ENCODE assay signal across 23 cellular contexts in genomic region chr17:64318068-64318467, GRCh38.
"Had no signal": no experiment of that assay in that cellular context is flagged by ENCODE, and none has a peak within 500 bp of the region (broad histone marks: within the 10 kb centered on the region; RNA-seq: fewer than 3 reads in every experiment).

No MANE protein-coding gene starts in this region.

- H3K9ac ChIP-seq: neural progenitor cell, parathyroid adenoma had no signal

- H3K4me2 ChIP-seq: neural progenitor cell had no signal

- H3K36me3 ChIP-seq: gastrocnemius medialis, neural progenitor cell, prostate gland, right atrium auricular region, sigmoid colon, thoracic aorta, tibial nerve had no signal

- H2AFZ ChIP-seq: neural progenitor cell, parathyroid adenoma had no signal

- H3K79me2 ChIP-seq: parathyroid adenoma had no signal

- H3K9me3 ChIP-seq: gastrocnemius medialis, prostate gland, right atrium auricular region, sigmoid colon, thoracic aorta, upper lobe of left lung had no signal

- FAIRE-seq: endometrium, kidney, urothelium cell line had no signal

- H3K27ac ChIP-seq: gastrocnemius medialis, neural progenitor cell, parathyroid adenoma, prostate gland, thoracic aorta, tibial nerve had no signal

- H3K4me3 ChIP-seq: coronary artery, gastrocnemius medialis, neural progenitor cell, prostate gland, right atrium auricular region, sigmoid colon, thoracic aorta, tibial nerve, upper lobe of left lung had no signal

- ATAC-seq: effector memory CD8-positive, alpha-beta T cell; gastrocnemius medialis; left lobe of liver; naive thymus-derived CD4-positive, alpha-beta T cell; stimulated activated effector memory CD8-positive, alpha-beta T cell treated with anti-CD3 and anti-CD28 coated beads, Interleukin-12 subunit alpha, Interleukin-12 subunit beta, amount 100 ng/mL, for 72 hours had no signal

- H3K4me1 ChIP-seq: neural progenitor cell, prostate gland had no signal

- H3K27me3 ChIP-seq: gastrocnemius medialis, neural progenitor cell, right atrium auricular region, tibial nerve, upper lobe of left lung had no signal

- DNase-seq: effector memory CD8-positive, alpha-beta T cell; gastrocnemius medialis; head of caudate nucleus; kidney; mesendoderm; midbrain; naive thymus-derived CD4-positive, alpha-beta T cell; sigmoid colon; stimulated activated CD4-positive, alpha-beta T cell treated with anti-CD3 and anti-CD28 coated beads, Interleukin-2, amount 100 ng/mL, for 24 hours; stimulated activated CD4-positive, alpha-beta T cell treated with anti-CD3 and anti-CD28 coated beads, Interleukin-4, amount 100 ng/mL, for 24 hours; stimulated activated naive CD4-positive, alpha-beta T cell treated with Interleukin-2 at 50 U/mL for 16 hours; upper lobe of left lung had no signal
